ENCODE assay signal across 15 cellular contexts in the genomic region with DNA sequence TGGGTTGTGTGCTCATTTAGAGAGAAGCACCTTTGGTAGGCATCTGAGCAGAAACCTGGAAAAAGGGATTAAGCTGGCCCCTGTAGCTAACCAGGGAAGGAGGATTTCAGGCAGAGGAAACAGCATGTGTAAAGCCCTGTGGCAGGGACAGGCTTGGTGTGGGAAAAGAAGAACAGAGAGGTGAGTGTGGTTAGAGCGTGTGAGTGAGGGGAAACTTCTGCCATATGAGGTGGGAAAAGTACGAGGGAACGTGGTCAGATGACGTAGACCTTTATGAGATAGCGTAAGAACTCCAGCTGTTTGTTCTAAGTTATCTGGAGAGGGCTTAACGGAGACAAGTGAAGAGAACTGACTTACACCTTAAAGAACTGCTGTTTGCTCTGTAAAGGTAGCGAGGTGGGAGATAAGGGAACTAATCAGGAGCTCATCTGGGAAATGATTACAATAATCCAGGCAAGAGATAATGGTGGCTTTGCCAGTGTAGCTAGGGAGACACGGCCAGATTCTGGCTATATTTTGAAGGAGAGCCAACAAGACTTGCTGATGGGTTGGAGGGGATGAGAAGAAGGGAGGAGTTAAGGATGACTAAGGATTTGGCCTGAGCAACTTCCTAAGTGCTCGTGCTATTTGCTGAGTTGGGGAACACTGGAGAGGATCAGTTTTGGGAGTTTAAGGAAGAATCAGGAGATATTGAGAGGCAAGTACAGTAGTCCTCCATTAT.
DNase-seq lines count a peak whose midpoint lies in the region; ATAC-seq and TF ChIP-seq lines count a peak whose summit lies in the region.
"Had no signal": no experiment of that assay in that cellular context is flagged by ENCODE, and none has a peak within 500 bp of the region (broad histone marks: within the 10 kb centered on the region; RNA-seq: fewer than 3 reads in every experiment).

No MANE protein-coding gene starts in this region.

- peak; percentile 36 for DNase-seq in AG10803 (ENCODE audit: low read depth)
- DNase-seq in RPMI7951 (ENCODE audit: low read depth) = peak; percentile 2
- DNase-seq in fibroblast of villous mesenchyme (ENCODE audit: low read depth) = peak; percentile 28
- DNase-seq in immature natural killer cell = no peak
- DNase-seq in T1000 (lab: John Stamatoyannopoulos, UW) = no peak
- no peak for DNase-seq in T-helper 1 cell
- no peak for DNase-seq in NCI-H146 treated with DMSO at 0.1 percent for 48 hours (lab: John Stamatoyannopoulos, UW; ENCODE audit: unreplicated experiment)
- DNase-seq: activated CD8-positive, alpha-beta memory T cell treated with anti-CD3 and anti-CD28 coated beads for 24 hours; activated effector memory CD4-positive, alpha-beta T cell treated with anti-CD3 and anti-CD28 coated beads, Interleukin-2, amount 50 U/mL, for 16 hours; body of pancreas; DND-41; effector CD4-positive, alpha-beta T cell; MM.1S had no signal

- H3K4me3 ChIP-seq in AG10803 (ENCODE audit: low read length) (no peak overlapping the region), fibroblast of villous mesenchyme (ENCODE audit: low read depth, low read length) (no peak overlapping the region)
- H3K4me3 ChIP-seq: body of pancreas had no signal

- no peak overlapping the region for H3K4me3 Mint-ChIP-seq in immature natural killer cell
- H3K4me3 Mint-ChIP-seq: B cell had no signal

- no peak overlapping the region for H3K27ac Mint-ChIP-seq in immature natural killer cell
- H3K27ac Mint-ChIP-seq: B cell had no signal

- TF ChIP-seq CTCF in AG10803 (conservative IDR thresholded peaks at IDR 0.05; ENCODE audit: low read length) = no peak
- no peak for TF ChIP-seq CTCF in fibroblast of villous mesenchyme (IDR thresholded peaks at IDR 0.05; ENCODE audit: insufficient read depth, low read depth, low read length)

- H3K36me3 Mint-ChIP-seq in immature natural killer cell = no peaks in the 10 kb centered on the region

- H3K4me1 Mint-ChIP-seq in immature natural killer cell = no peaks in the 10 kb centered on the region
- H3K4me1 Mint-ChIP-seq: B cell had no signal

- peaks cover 0 to 4% (median 2%) of the 10 kb centered on the region in 3 donors for H3K27me3 Mint-ChIP-seq in immature natural killer cell (ENCODE audit: low read depth in 3 of 3)

- ATAC-seq in GM21717 (IDR thresholded peaks at IDR 0.05; ENCODE audit: unreplicated experiment) = peak; percentile 77
- ATAC-seq: body of pancreas had no signal

- H3K9me3 Mint-ChIP-seq in immature natural killer cell = no peaks in the 10 kb centered on the region

Comparison
In these comparisons a context has a peak if more than half of its experiments do, and no peak if none do; other contexts are left out.
1. DNase-seq: peak in AG10803 (single experiment), RPMI7951 (single experiment) and fibroblast of villous mesenchyme (single experiment); none in immature natural killer cell (0 of 3), T1000 (single experiment), T-helper 1 cell (0 of 5) and NCI-H146 treated with DMSO at 0.1 percent for 48 hours (single experiment).